ENCODE assay signal across 16 cellular contexts in the genomic region with DNA sequence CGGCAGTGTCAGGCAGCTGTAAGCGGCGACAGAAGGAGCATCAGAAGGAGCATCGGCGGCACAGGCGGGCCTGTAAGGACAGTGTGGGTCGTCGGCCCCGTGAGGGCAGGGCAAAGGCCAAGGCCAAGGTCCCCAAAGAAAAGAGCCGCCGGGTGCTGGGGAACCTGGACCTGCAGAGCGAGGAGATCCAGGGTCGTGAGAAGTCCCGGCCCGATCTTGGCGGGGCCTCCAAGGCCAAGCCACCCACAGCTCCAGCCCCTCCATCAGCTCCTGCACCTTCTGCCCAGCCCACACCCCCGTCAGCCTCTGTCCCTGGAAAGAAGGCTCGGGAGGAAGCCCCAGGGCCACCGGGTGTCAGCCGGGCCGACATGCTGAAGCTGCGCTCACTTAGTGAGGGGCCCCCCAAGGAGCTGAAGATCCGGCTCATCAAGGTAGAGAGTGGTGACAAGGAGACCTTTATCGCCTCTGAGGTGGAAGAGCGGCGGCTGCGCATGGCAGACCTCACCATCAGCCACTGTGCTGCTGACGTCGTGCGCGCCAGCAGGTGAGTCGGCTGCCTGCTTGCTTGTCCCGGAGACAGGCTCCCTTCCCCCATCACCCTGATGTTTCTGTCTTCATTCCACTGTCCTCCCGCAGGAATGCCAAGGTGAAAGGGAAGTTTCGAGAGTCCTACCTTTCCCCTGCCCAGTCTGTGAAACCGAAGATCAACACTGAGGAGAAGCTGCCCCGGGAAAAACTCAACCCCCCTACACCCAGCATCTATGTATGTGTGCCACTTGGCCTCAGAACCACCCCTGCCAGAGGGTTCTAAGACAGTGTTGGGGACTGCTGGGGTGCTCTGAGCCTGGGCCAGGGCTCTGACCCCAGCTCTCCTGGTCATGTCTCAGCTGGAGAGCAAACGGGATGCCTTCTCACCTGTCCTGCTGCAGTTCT. TPM values are rescaled to one million over a fixed set of nuclear protein-coding genes. Genes with fewer than 3 reads are reported as not detected.
DNase-seq lines count a peak whose midpoint lies in the region; ATAC-seq, FAIRE-seq and TF ChIP-seq lines count a peak whose summit lies in the region.
"Had no signal": no experiment of that assay in that cellular context is flagged by ENCODE, and none has a peak within 500 bp of the region (broad histone marks: within the 10 kb centered on the region; RNA-seq: fewer than 3 reads in every experiment).

No MANE protein-coding gene starts in this region.

- H4K20me1 ChIP-seq in GM12878 (ENCODE audit: control insufficient read depth, insufficient read depth): no peaks in the 10 kb centered on the region; the same call in 1 of the 2 replicates

- SMC1A ChIA-PET in GM12878 (lab: Charles Lee; ENCODE audit: uncharacterized antibody, unreplicated experiment): interaction anchor here (1.1 to 2.3 kb wide), 3 partner anchors 12 to 27 kb away, joined by 4 to 8 read pairs (median 6); no protein-coding TSS in a partner anchor

- H3K9me3 ChIP-seq in GM12878 (replicated peaks; ENCODE audit: control insufficient read depth, insufficient read depth, low read length): no peaks in the 10 kb centered on the region

- intact Hi-C loops in GM12878 (cut with micrococcal nuclease; ENCODE audit: unreplicated experiment) (no loop called here), posterior vena cava (cut with DNase I) (loop anchor here (2.0 to 10.0 kb wide), 2 partner anchors 59 to 105 kb away; no protein-coding TSS in a partner anchor)

- RAD21 ChIA-PET in GM12878 (lab: Charles Lee; ENCODE audit: unreplicated experiment): no interaction called here

- no peaks in the 10 kb centered on the region for H3K9me3 Mint-ChIP-seq in IgD-negative memory B cell
- H3K9me3 Mint-ChIP-seq: dendritic cell treated with granulocyte-macrophage colony-stimulating factor and Interleukin-4, amounts not matched to agents 40 ng/mL and 50 ng/mL, for 4 days had no signal

- H3K27me3 Mint-ChIP-seq in IgD-negative memory B cell: no peaks in the 10 kb centered on the region
- H3K27me3 Mint-ChIP-seq: dendritic cell treated with granulocyte-macrophage colony-stimulating factor and Interleukin-4, amounts not matched to agents 40 ng/mL and 50 ng/mL, for 4 days had no signal

- peaks cover 12 to 29% of the 10 kb centered on the region in 2 experiments; a peak in 3 of 4 replicates for H3K36me3 ChIP-seq in GM12878 (ENCODE audit: control insufficient read depth in 2 of 2, insufficient read depth in 2 of 2, low read length in 1 of 2)

- no peak for TF ChIP-seq EP300 in GM12878 (IDR thresholded peaks at IDR 0.05; ENCODE audit: borderline replicate concordance in 1 of 2, control insufficient read depth in 1 of 2, low read depth in 2 of 2, low read length in 2 of 2)

- DNase-seq in activated T-cell treated with anti-CD3 and anti-CD28 coated beads, Interleukin-2, amount 50 U/mL, for 1 hour: peak; percentile 54
- no peak for DNase-seq in activated T-cell treated with anti-CD3 and anti-CD28 coated beads for 4 hours
- no peak for DNase-seq in GM12878 (ENCODE audit: low read depth, low spot score)
- DNase-seq in posterior vena cava (ENCODE audit: low spot score): peak; percentile 82
- DNase-seq in NCI-H1436 (lab: John Stamatoyannopoulos, UW): no peak
- no peak for DNase-seq in GM13977 (ENCODE audit: low spot score)
- DNase-seq: erythroblast, GF-D8, HCEC 1CT, mammary epithelial cell, MV-4-11, nucleus accumbens, WERI-Rb-1 had no signal

- peaks cover 5 to 13% (median 7%) of the 10 kb centered on the region in 3 donors for H3K4me1 Mint-ChIP-seq in IgD-negative memory B cell

- POLR2A ChIA-PET in GM12878 (lab: Charles Lee): interaction anchor here (0.5 to 1.8 kb wide), 3 partner anchors 14 to 187 kb away, joined by 4 to 10 read pairs (median 7); no protein-coding TSS in a partner anchor

- FAIRE-seq in GM12878 (lab: Jason Lieb, UNC): no peak

- H3K4me2 ChIP-seq in GM12878 (ENCODE audit: control insufficient read depth, insufficient read depth): no peak overlapping the region

- H3K27ac ChIP-seq in GM12878 (ENCODE audit: control insufficient read depth, insufficient read depth): no peak overlapping the region
- H3K27ac ChIP-seq: WERI-Rb-1 had no signal

- peak overlapping the region; percentile 53 to 100 (median 83) for H3K27ac Mint-ChIP-seq in IgD-negative memory B cell
- H3K27ac Mint-ChIP-seq: dendritic cell treated with granulocyte-macrophage colony-stimulating factor and Interleukin-4, amounts not matched to agents 40 ng/mL and 50 ng/mL, for 4 days had no signal

- H3K4me1 ChIP-seq in GM12878 (ENCODE audit: control insufficient read depth, insufficient read depth, low read length): peaks cover 21% of the 10 kb centered on the region

- peaks cover 13% of the 10 kb centered on the region for H3K79me2 ChIP-seq in GM12878 (ENCODE audit: control insufficient read depth, insufficient read depth, low read length)

- TF ChIP-seq POLR2A in GM12878 (IDR thresholded peaks at IDR 0.05; ENCODE audit: low read depth, low read length): no peak

- no peak overlapping the region for H3K9ac ChIP-seq in GM12878 (ENCODE audit: control insufficient read depth, insufficient read depth, low read length)

- no peak for TF ChIP-seq RAD21 in GM12878 (IDR thresholded peaks at IDR 0.05; ENCODE audit: insufficient read depth, low read depth, low read length)

- H3K27me3 ChIP-seq in GM12878 (replicated peaks in 1 of 2; ENCODE audit: control insufficient read depth in 2 of 2, insufficient read depth in 2 of 2, low read length in 1 of 2): no peaks in the 10 kb centered on the region

- H2AFZ ChIP-seq in GM12878 (ENCODE audit: control insufficient read depth, low read depth, low read length): no peak overlapping the region

- CTCF ChIA-PET in GM12878 (lab: Yijun Ruan, JAX): interaction anchor here (1.4 to 3.3 kb wide), 5 partner anchors 11 to 26 kb away, joined by 7 to 47 read pairs (median 11); a partner anchor contains a TSS

- H3K4me3 Mint-ChIP-seq in IgD-negative memory B cell: peak overlapping the region in 2 of 4 donors; percentile 17 to 91
- H3K4me3 Mint-ChIP-seq: dendritic cell treated with granulocyte-macrophage colony-stimulating factor and Interleukin-4, amounts not matched to agents 40 ng/mL and 50 ng/mL, for 4 days had no signal

- 95% methylated on average over 35 of the region's 38 CpGs for WGBS in GM12878 (ENCODE audit: insufficient coverage, insufficient replicate concordance, low lambda C conversion rate, missing lambda C conversion rate)

- no peak overlapping the region for H3K4me3 ChIP-seq in GM12878

- no TSS peak for BruUV-seq in GM12878 (replicated peaks; lab: Mats Ljungman, UMichigan)

- no peak for TF ChIP-seq CTCF in GM12878 (IDR thresholded peaks at IDR 0.05 in 2 of 3, conservative IDR thresholded peaks at IDR 0.05 in 1 of 3; ENCODE audit: control insufficient read depth in 2 of 3, extremely low read depth in 1 of 3, insufficient read depth in 1 of 3, low read depth in 3 of 3, low read length in 3 of 3)
- no peak for TF ChIP-seq CTCF in GM13977 (IDR thresholded peaks at IDR 0.05; ENCODE audit: extremely low read depth, insufficient read depth, missing control alignments)

- ATAC-seq in GM12878: no peak
- no peak for ATAC-seq in HG03457 (IDR thresholded peaks at IDR 0.05; ENCODE audit: unreplicated experiment)

- H3K36me3 Mint-ChIP-seq in IgD-negative memory B cell: peaks cover 2% of the 10 kb centered on the region

- in situ Hi-C loops in GM12878 (cut with MboI): no loop called here
- in situ Hi-C loops in GM13977 (cut with MboI; ENCODE audit: low pct_unique_long_range_greater_than_20kb, low sequenced_read_pairs, unreplicated experiment): no loop called here

RNA-seq across cellular contexts. Expression of a gene that starts 5.4 kb away (rescaled TPM):
- polyA plus RNA-seq in IgD-negative memory B cell: not detected
- total RNA-seq in GM12878 (2013; cell fraction: nucleolus; rRNA removed): 3.8 and 4.1 TPM in 2 replicates
- total RNA-seq in GM12878 (2014; rRNA removed): 0.16 and 0.62 TPM in 2 replicates
- total RNA-seq in GM12878 (2014; rRNA removed; fragmentation: Illumina TruSeq; extraction: Trizol): 0.28 TPM in 1 of 2 replicates, not detected in the other
- 0.69 and 1.1 TPM in 2 replicates for total RNA-seq in GM12878 (2021)
- polyA plus RNA-seq in GM12878 (2011; ENCODE audit: low read depth): not detected
- polyA plus RNA-seq in GM12878 (2011; rRNA removed): 0.20 TPM in 1 of 2 replicates, not detected in the other
- polyA plus RNA-seq in GM12878 (2011; cell fraction: cytosol; rRNA removed): 0.17 and 0.27 TPM in 2 replicates
- polyA plus RNA-seq in GM12878 (2011; cell fraction: nucleus; rRNA removed): 3.4 and 5.0 TPM in 2 replicates
- 1.2 TPM in 2 replicates for polyA plus RNA-seq in GM12878 (2012)
- polyA plus RNA-seq in GM12878 (2014; fragmentation: Illumina TruSeq; extraction: Trizol): 0.21 TPM in 1 of 2 replicates, not detected in the other
- not detected for polyA plus RNA-seq in GM12878 (2014; fragmentation: Nextera tagmentation; extraction: Ambion mirVana)
- polyA plus RNA-seq in GM12878 (2014; rRNA removed): 0.22 and 2.2 TPM in 2 replicates
- under 1 TPM in 1 of 2 experiments, not detected in 1; 0.24 TPM for polyA plus RNA-seq in GM12878 (2016; fragmentation: Nextera tagmentation; extraction: Ambion mirVana)
- not detected in 2 replicates for polyA minus RNA-seq in GM12878 (2011; rRNA and poly(A)+ RNA removed)
- polyA minus RNA-seq in GM12878 (2011; cell fraction: cytosol; rRNA and poly(A)+ RNA removed): not detected in 2 replicates
- polyA minus RNA-seq in GM12878 (2011; cell fraction: nucleus; rRNA and poly(A)+ RNA removed): 0.97 and 1.9 TPM in 2 replicates
- 10 to 100 TPM; 17.5 to 26.1 TPM for total RNA-seq in posterior vena cava

RNA-seq across cellular contexts. Expression of a gene that starts 7.9 kb away (rescaled TPM):
- polyA plus RNA-seq in IgD-negative memory B cell (170 TPM), GM12878 (2011; rRNA removed) (28.4 and 82.1 TPM in 2 replicates), GM12878 (2014; fragmentation: Illumina TruSeq; extraction: Trizol) (2.7 and 31.5 TPM in 2 replicates), GM12878 (2014; fragmentation: Nextera tagmentation; extraction: Ambion mirVana) (100 to 1,000 TPM; 206 to 231 TPM), GM12878 (2014; rRNA removed) (223 and 292 TPM in 2 replicates), GM12878 (2016; fragmentation: Nextera tagmentation; extraction: Ambion mirVana) (100 to 1,000 TPM; 323 to 337 TPM)
- 5.1 and 8.1 TPM in 2 replicates for total RNA-seq in GM12878 (2013; cell fraction: nucleolus; rRNA removed)
- total RNA-seq in GM12878 (2014; rRNA removed) (197 and 248 TPM in 2 replicates), GM12878 (2014; rRNA removed; fragmentation: Illumina TruSeq; extraction: Trizol) (98.5 and 108 TPM in 2 replicates), GM12878 (2021) (112 and 116 TPM in 2 replicates), posterior vena cava (10 to 100 TPM; 65.2 to 79.7 TPM)
- 18.5 TPM for polyA plus RNA-seq in GM12878 (2011; ENCODE audit: low read depth)
- 113 and 206 TPM in 2 replicates for polyA plus RNA-seq in GM12878 (2011; cell fraction: cytosol; rRNA removed)
- 131 and 137 TPM in 2 replicates for polyA plus RNA-seq in GM12878 (2011; cell fraction: nucleus; rRNA removed)
- polyA plus RNA-seq in GM12878 (2012): 83.2 and 107 TPM in 2 replicates
- polyA minus RNA-seq in GM12878 (2011; rRNA and poly(A)+ RNA removed): 15.4 and 31.2 TPM in 2 replicates
- 64.1 and 73.8 TPM in 2 replicates for polyA minus RNA-seq in GM12878 (2011; cell fraction: cytosol; rRNA and poly(A)+ RNA removed)
- polyA minus RNA-seq in GM12878 (2011; cell fraction: nucleus; rRNA and poly(A)+ RNA removed): 21.2 and 34.0 TPM in 2 replicates

RNA-seq across cellular contexts. Expression of a gene that starts 8.4 kb away (rescaled TPM):
- polyA plus RNA-seq in IgD-negative memory B cell (8.0 TPM), GM12878 (2011; rRNA removed) (6.1 and 7.3 TPM in 2 replicates), GM12878 (2014; fragmentation: Illumina TruSeq; extraction: Trizol) (8.7 and 10.7 TPM in 2 replicates), GM12878 (2014; fragmentation: Nextera tagmentation; extraction: Ambion mirVana) (1 to 10 TPM; 1.6 TPM), GM12878 (2014; rRNA removed) (6.9 and 8.1 TPM in 2 replicates), GM12878 (2016; fragmentation: Nextera tagmentation; extraction: Ambion mirVana) (1 to 10 TPM; 4.3 to 5.0 TPM)
- 6.3 and 10.0 TPM in 2 replicates for total RNA-seq in GM12878 (2013; cell fraction: nucleolus; rRNA removed)
- total RNA-seq in GM12878 (2014; rRNA removed) (6.8 and 8.4 TPM in 2 replicates), GM12878 (2014; rRNA removed; fragmentation: Illumina TruSeq; extraction: Trizol) (5.8 and 6.6 TPM in 2 replicates), GM12878 (2021) (7.7 and 7.9 TPM in 2 replicates), posterior vena cava (1 to 10 TPM; 8.9 TPM)
- polyA plus RNA-seq in GM12878 (2011; ENCODE audit: low read depth): 2.1 TPM
- polyA plus RNA-seq in GM12878 (2011; cell fraction: cytosol; rRNA removed): 5.0 and 6.7 TPM in 2 replicates
- 3.3 and 4.2 TPM in 2 replicates for polyA plus RNA-seq in GM12878 (2011; cell fraction: nucleus; rRNA removed)
- 4.1 and 5.5 TPM in 2 replicates for polyA plus RNA-seq in GM12878 (2012)
- polyA minus RNA-seq in GM12878 (2011; rRNA and poly(A)+ RNA removed): 3.7 and 6.3 TPM in 2 replicates
- polyA minus RNA-seq in GM12878 (2011; cell fraction: cytosol; rRNA and poly(A)+ RNA removed): 1.6 and 2.4 TPM in 2 replicates
- polyA minus RNA-seq in GM12878 (2011; cell fraction: nucleus; rRNA and poly(A)+ RNA removed): 3.1 and 11.2 TPM in 2 replicates

RNA-seq across cellular contexts. Expression of a gene that starts 15.4 kb away (rescaled TPM):
- polyA plus RNA-seq in IgD-negative memory B cell (1.9 TPM), GM12878 (2011; rRNA removed) (1.3 and 2.4 TPM in 2 replicates), GM12878 (2014; fragmentation: Illumina TruSeq; extraction: Trizol) (0.92 and 2.1 TPM in 2 replicates), GM12878 (2014; fragmentation: Nextera tagmentation; extraction: Ambion mirVana) (under 1 TPM; 0.05 to 0.07 TPM), GM12878 (2014; rRNA removed) (4.4 and 33.5 TPM in 2 replicates), GM12878 (2016; fragmentation: Nextera tagmentation; extraction: Ambion mirVana) (1 to 10 TPM in 1 of 2 experiments, under 1 TPM in 1; 0.91 to 1.7 TPM)
- 30.6 and 36.2 TPM in 2 replicates for total RNA-seq in GM12878 (2013; cell fraction: nucleolus; rRNA removed)
- total RNA-seq in GM12878 (2014; rRNA removed) (1.2 and 9.8 TPM in 2 replicates), GM12878 (2014; rRNA removed; fragmentation: Illumina TruSeq; extraction: Trizol) (1.7 and 6.3 TPM in 2 replicates), GM12878 (2021) (19.7 and 21.4 TPM in 2 replicates), posterior vena cava (10 to 100 TPM; 21.0 to 29.0 TPM)
- polyA plus RNA-seq in GM12878 (2011; ENCODE audit: low read depth): 2.1 TPM
- 1.3 and 1.6 TPM in 2 replicates for polyA plus RNA-seq in GM12878 (2011; cell fraction: cytosol; rRNA removed)
- 16.6 and 37.4 TPM in 2 replicates for polyA plus RNA-seq in GM12878 (2011; cell fraction: nucleus; rRNA removed)
- polyA plus RNA-seq in GM12878 (2012): 12.8 and 15.1 TPM in 2 replicates
- polyA minus RNA-seq in GM12878 (2011; rRNA and poly(A)+ RNA removed): 11.1 and 16.4 TPM in 2 replicates
- 4.5 and 4.7 TPM in 2 replicates for polyA minus RNA-seq in GM12878 (2011; cell fraction: cytosol; rRNA and poly(A)+ RNA removed)
- 28.2 and 41.9 TPM in 2 replicates for polyA minus RNA-seq in GM12878 (2011; cell fraction: nucleus; rRNA and poly(A)+ RNA removed)

RNA-seq across cellular contexts. Expression of a gene that starts 39.1 kb away (rescaled TPM):
- polyA plus RNA-seq in IgD-negative memory B cell: 2.4 TPM
- total RNA-seq in GM12878 (2013; cell fraction: nucleolus; rRNA removed): 85.9 and 102 TPM in 2 replicates
- total RNA-seq in GM12878 (2014; rRNA removed): 53.9 and 58.8 TPM in 2 replicates
- 36.8 and 37.4 TPM in 2 replicates for total RNA-seq in GM12878 (2014; rRNA removed; fragmentation: Illumina TruSeq; extraction: Trizol)
- total RNA-seq in GM12878 (2021): 77.5 and 86.8 TPM in 2 replicates
- polyA plus RNA-seq in GM12878 (2011; ENCODE audit: low read depth): 32.2 TPM
- 32.2 and 40.8 TPM in 2 replicates for polyA plus RNA-seq in GM12878 (2011; rRNA removed)
- 54.9 and 68.6 TPM in 2 replicates for polyA plus RNA-seq in GM12878 (2011; cell fraction: cytosol; rRNA removed)
- 210 and 271 TPM in 2 replicates for polyA plus RNA-seq in GM12878 (2011; cell fraction: nucleus; rRNA removed)
- 61.0 and 78.0 TPM in 2 replicates for polyA plus RNA-seq in GM12878 (2012)
- polyA plus RNA-seq in GM12878 (2014; fragmentation: Illumina TruSeq; extraction: Trizol): 53.9 and 56.1 TPM in 2 replicates
- 1 to 10 TPM; 1.4 to 3.3 TPM for polyA plus RNA-seq in GM12878 (2014; fragmentation: Nextera tagmentation; extraction: Ambion mirVana)
- polyA plus RNA-seq in GM12878 (2014; rRNA removed): 55.1 and 69.0 TPM in 2 replicates
- 10 to 100 TPM; 13.2 to 14.4 TPM for polyA plus RNA-seq in GM12878 (2016; fragmentation: Nextera tagmentation; extraction: Ambion mirVana)
- 62.9 and 77.4 TPM in 2 replicates for polyA minus RNA-seq in GM12878 (2011; rRNA and poly(A)+ RNA removed)
- 29.1 and 43.7 TPM in 2 replicates for polyA minus RNA-seq in GM12878 (2011; cell fraction: cytosol; rRNA and poly(A)+ RNA removed)
- polyA minus RNA-seq in GM12878 (2011; cell fraction: nucleus; rRNA and poly(A)+ RNA removed): 36.8 and 69.3 TPM in 2 replicates
- total RNA-seq in posterior vena cava: 100 to 1,000 TPM in 1 of 2 donors, 10 to 100 TPM in 1; 67.4 to 105 TPM

Comparison
In these comparisons a context has a peak if more than half of its experiments do, and no peak if none do; other contexts are left out.
1. DNase-seq: peak in activated T-cell treated with anti-CD3 and anti-CD28 coated beads, Interleukin-2, amount 50 U/mL, for 1 hour (single experiment) and posterior vena cava (single experiment); none in activated T-cell treated with anti-CD3 and anti-CD28 coated beads for 4 hours (single experiment), GM12878 (single experiment), NCI-H1436 (single experiment) and GM13977 (single experiment).